Comparison of ENCODE assay signal across 1 cellular context in the genomic region with DNA sequence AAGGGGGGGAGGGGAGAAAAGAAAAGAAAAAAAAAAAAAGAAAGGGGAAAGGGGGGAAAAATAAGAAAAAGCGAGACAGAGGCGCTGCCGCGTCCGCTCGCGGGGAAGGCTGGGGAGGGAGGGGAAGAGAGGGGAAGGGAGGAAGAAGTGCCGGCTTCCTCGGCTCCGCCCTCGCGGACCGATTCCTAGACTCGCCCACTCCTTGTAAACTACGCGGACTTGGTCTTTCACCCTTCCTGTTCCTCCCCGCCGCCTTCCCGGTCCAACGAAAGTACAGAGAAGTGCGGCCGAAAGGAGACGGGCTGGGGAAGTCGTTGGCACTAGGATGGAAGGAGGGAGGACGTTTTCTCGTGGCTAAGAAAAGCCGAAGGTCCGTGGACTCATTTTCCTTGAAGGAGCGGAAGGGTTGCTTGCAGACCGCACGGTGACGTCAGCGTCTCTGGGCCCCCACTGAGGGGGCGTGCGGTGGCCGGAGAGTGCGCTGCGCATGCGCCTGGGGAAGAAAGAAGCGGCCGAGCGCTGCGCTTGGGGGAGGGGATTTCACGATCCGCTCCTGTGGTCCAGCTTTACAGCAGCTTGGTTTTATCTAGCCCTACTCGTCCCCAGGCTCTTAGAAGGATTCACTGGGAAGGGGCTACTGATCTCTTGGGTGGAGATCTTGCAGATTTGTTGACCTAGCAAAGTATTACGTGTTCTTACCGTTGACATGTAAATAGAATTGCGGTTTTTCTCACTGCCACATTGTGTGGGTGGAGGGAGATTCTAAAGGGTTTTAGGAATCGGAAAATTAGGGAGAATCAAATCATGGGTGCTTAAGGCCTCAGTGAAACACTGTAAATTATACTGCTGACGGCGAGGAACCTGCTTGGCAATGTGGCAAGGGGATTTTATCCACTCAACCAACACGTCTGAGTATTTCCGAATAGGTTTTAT.
TF ChIP-seq lines count a peak whose summit lies in the region.

A gene with protein sequence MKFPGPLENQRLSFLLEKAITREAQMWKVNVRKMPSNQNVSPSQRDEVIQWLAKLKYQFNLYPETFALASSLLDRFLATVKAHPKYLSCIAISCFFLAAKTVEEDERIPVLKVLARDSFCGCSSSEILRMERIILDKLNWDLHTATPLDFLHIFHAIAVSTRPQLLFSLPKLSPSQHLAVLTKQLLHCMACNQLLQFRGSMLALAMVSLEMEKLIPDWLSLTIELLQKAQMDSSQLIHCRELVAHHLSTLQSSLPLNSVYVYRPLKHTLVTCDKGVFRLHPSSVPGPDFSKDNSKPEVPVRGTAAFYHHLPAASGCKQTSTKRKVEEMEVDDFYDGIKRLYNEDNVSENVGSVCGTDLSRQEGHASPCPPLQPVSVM (minus strand): TSS at position 121 of the 933 bp plus-strand sequence. CDS start 9,627 bp downstream, outside the sequence.

TF ChIP-seq in HepG2, 621 proteins besides CTCF, POLR2A, EP300 and RAD21 (continued from another document and continues in another):
- TF ChIP-seq CREM (IDR thresholded peaks at IDR 0.05) (peak; percentile 98), CREM (CRISPR knock-in tag; IDR thresholded peaks at IDR 0.05) (peak; percentile 75), ZNF556 (CRISPR knock-in tag; IDR thresholded peaks at IDR 0.05; ENCODE audit: borderline replicate concordance) (peak; percentile 82; the same call in 1 of the 2 replicates), ZNF598 (CRISPR knock-in tag; IDR thresholded peaks at IDR 0.05; ENCODE audit: borderline replicate concordance) (peak; percentile 91; the same call in 1 of the 2 replicates), HOXA3 (CRISPR knock-in tag; IDR thresholded peaks at IDR 0.05) (peak; percentile 90), HDAC6 (IDR thresholded peaks at IDR 0.05; ENCODE audit: low read depth, low read length) (no peak), ZNF605 (CRISPR knock-in tag; IDR thresholded peaks at IDR 0.05) (peak; percentile 98; the same call in 1 of the 2 replicates), ONECUT2 (CRISPR knock-in tag; IDR thresholded peaks at IDR 0.05) (no peak), REXO4 (CRISPR knock-in tag; IDR thresholded peaks at IDR 0.05; ENCODE audit: borderline replicate concordance) (no peak), PPARG (CRISPR knock-in tag; conservative IDR thresholded peaks at IDR 0.05) (no peak), HNF4A (CRISPR knock-in tag; IDR thresholded peaks at IDR 0.05) (no peak; the same call in 1 of the 2 replicates), NR2C2 (CRISPR knock-in tag; IDR thresholded peaks at IDR 0.05; ENCODE audit: borderline replicate concordance) (peak; percentile 59; the same call in 1 of the 2 replicates), AHR (CRISPR knock-in tag; IDR thresholded peaks at IDR 0.05) (0 out of 2 replicates have a peak, but pooled peaks have one; percentile 65), ZNF530 (CRISPR knock-in tag; IDR thresholded peaks at IDR 0.05; ENCODE audit: low read depth) (no peak), KMT2A (CRISPR knock-in tag; IDR thresholded peaks at IDR 0.05) (peak; percentile 88), AGO1 (IDR thresholded peaks at IDR 0.05; ENCODE audit: low read depth, low read length, poor library complexity, severe bottlenecking) (no peak), ZNF558 (CRISPR knock-in tag; IDR thresholded peaks at IDR 0.05; ENCODE audit: borderline replicate concordance) (no peak), HNRNPUL1 (IDR thresholded peaks at IDR 0.05; ENCODE audit: low read depth, low read length) (no peak), EZH2 (conservative IDR thresholded peaks at IDR 0.05; ENCODE audit: low read depth, low read length) (no peak), SIN3A (IDR thresholded peaks at IDR 0.05; ENCODE audit: borderline replicate concordance, low read depth, low read length) (peak; percentile 55; the same call in 1 of the 2 replicates), MEIS1 (CRISPR knock-in tag; IDR thresholded peaks at IDR 0.05; ENCODE audit: borderline replicate concordance) (peak; percentile 70; the same call in 1 of the 2 replicates), SP1 (IDR thresholded peaks at IDR 0.05) (no peak), SP1 (CRISPR knock-in tag; IDR thresholded peaks at IDR 0.05) (peak; percentile 95), ZNF33B (CRISPR knock-in tag; IDR thresholded peaks at IDR 0.05) (peak; percentile 82; the same call in 1 of the 2 replicates), FIP1L1 (IDR thresholded peaks at IDR 0.05; ENCODE audit: borderline replicate concordance, insufficient read depth, low read depth, low read length) (peak; percentile 94; the same call in 1 of the 2 replicates)
- TF ChIP-seq, protein P1, sequence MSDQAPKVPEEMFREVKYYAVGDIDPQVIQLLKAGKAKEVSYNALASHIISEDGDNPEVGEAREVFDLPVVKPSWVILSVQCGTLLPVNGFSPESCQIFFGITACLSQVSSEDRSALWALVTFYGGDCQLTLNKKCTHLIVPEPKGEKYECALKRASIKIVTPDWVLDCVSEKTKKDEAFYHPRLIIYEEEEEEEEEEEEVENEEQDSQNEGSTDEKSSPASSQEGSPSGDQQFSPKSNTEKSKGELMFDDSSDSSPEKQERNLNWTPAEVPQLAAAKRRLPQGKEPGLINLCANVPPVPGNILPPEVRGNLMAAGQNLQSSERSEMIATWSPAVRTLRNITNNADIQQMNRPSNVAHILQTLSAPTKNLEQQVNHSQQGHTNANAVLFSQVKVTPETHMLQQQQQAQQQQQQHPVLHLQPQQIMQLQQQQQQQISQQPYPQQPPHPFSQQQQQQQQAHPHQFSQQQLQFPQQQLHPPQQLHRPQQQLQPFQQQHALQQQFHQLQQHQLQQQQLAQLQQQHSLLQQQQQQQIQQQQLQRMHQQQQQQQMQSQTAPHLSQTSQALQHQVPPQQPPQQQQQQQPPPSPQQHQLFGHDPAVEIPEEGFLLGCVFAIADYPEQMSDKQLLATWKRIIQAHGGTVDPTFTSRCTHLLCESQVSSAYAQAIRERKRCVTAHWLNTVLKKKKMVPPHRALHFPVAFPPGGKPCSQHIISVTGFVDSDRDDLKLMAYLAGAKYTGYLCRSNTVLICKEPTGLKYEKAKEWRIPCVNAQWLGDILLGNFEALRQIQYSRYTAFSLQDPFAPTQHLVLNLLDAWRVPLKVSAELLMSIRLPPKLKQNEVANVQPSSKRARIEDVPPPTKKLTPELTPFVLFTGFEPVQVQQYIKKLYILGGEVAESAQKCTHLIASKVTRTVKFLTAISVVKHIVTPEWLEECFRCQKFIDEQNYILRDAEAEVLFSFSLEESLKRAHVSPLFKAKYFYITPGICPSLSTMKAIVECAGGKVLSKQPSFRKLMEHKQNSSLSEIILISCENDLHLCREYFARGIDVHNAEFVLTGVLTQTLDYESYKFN (CRISPR knock-in tag; conservative IDR thresholded peaks at IDR 0.05), result peak; percentile 81
- TF ChIP-seq, protein P2, sequence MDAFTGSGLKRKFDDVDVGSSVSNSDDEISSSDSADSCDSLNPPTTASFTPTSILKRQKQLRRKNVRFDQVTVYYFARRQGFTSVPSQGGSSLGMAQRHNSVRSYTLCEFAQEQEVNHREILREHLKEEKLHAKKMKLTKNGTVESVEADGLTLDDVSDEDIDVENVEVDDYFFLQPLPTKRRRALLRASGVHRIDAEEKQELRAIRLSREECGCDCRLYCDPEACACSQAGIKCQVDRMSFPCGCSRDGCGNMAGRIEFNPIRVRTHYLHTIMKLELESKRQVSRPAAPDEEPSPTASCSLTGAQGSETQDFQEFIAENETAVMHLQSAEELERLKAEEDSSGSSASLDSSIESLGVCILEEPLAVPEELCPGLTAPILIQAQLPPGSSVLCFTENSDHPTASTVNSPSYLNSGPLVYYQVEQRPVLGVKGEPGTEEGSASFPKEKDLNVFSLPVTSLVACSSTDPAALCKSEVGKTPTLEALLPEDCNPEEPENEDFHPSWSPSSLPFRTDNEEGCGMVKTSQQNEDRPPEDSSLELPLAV (CRISPR knock-in tag; conservative IDR thresholded peaks at IDR 0.05; ENCODE audit: low read depth), result no peak
- TF ChIP-seq, protein P3, sequence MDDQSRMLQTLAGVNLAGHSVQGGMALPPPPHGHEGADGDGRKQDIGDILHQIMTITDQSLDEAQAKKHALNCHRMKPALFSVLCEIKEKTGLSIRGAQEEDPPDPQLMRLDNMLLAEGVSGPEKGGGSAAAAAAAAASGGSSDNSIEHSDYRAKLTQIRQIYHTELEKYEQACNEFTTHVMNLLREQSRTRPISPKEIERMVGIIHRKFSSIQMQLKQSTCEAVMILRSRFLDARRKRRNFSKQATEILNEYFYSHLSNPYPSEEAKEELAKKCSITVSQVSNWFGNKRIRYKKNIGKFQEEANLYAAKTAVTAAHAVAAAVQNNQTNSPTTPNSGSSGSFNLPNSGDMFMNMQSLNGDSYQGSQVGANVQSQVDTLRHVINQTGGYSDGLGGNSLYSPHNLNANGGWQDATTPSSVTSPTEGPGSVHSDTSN (CRISPR knock-in tag; IDR thresholded peaks at IDR 0.05; ENCODE audit: borderline replicate concordance), result no peak
- TF ChIP-seq, protein P4, sequence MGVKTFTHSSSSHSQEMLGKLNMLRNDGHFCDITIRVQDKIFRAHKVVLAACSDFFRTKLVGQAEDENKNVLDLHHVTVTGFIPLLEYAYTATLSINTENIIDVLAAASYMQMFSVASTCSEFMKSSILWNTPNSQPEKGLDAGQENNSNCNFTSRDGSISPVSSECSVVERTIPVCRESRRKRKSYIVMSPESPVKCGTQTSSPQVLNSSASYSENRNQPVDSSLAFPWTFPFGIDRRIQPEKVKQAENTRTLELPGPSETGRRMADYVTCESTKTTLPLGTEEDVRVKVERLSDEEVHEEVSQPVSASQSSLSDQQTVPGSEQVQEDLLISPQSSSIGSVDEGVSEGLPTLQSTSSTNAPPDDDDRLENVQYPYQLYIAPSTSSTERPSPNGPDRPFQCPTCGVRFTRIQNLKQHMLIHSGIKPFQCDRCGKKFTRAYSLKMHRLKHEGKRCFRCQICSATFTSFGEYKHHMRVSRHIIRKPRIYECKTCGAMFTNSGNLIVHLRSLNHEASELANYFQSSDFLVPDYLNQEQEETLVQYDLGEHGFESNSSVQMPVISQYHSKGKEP (CRISPR knock-in tag; IDR thresholded peaks at IDR 0.05), result no peak
- TF ChIP-seq, protein P5, sequence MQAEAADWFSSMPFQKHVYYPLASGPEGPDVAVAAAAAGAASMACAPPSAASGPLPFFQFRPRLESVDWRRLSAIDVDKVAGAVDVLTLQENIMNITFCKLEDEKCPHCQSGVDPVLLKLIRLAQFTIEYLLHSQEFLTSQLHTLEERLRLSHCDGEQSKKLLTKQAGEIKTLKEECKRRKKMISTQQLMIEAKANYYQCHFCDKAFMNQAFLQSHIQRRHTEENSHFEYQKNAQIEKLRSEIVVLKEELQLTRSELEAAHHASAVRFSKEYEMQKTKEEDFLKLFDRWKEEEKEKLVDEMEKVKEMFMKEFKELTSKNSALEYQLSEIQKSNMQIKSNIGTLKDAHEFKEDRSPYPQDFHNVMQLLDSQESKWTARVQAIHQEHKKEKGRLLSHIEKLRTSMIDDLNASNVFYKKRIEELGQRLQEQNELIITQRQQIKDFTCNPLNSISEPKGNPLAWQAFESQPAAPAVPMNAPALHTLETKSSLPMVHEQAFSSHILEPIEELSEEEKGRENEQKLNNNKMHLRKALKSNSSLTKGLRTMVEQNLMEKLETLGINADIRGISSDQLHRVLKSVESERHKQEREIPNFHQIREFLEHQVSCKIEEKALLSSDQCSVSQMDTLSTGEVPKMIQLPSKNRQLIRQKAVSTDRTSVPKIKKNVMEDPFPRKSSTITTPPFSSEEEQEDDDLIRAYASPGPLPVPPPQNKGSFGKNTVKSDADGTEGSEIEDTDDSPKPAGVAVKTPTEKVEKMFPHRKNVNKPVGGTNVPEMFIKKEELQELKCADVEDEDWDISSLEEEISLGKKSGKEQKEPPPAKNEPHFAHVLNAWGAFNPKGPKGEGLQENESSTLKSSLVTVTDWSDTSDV (CRISPR knock-in tag; IDR thresholded peaks at IDR 0.05), result peak; percentile 52; the same call in 1 of the 2 replicates
- TF ChIP-seq, protein P6, sequence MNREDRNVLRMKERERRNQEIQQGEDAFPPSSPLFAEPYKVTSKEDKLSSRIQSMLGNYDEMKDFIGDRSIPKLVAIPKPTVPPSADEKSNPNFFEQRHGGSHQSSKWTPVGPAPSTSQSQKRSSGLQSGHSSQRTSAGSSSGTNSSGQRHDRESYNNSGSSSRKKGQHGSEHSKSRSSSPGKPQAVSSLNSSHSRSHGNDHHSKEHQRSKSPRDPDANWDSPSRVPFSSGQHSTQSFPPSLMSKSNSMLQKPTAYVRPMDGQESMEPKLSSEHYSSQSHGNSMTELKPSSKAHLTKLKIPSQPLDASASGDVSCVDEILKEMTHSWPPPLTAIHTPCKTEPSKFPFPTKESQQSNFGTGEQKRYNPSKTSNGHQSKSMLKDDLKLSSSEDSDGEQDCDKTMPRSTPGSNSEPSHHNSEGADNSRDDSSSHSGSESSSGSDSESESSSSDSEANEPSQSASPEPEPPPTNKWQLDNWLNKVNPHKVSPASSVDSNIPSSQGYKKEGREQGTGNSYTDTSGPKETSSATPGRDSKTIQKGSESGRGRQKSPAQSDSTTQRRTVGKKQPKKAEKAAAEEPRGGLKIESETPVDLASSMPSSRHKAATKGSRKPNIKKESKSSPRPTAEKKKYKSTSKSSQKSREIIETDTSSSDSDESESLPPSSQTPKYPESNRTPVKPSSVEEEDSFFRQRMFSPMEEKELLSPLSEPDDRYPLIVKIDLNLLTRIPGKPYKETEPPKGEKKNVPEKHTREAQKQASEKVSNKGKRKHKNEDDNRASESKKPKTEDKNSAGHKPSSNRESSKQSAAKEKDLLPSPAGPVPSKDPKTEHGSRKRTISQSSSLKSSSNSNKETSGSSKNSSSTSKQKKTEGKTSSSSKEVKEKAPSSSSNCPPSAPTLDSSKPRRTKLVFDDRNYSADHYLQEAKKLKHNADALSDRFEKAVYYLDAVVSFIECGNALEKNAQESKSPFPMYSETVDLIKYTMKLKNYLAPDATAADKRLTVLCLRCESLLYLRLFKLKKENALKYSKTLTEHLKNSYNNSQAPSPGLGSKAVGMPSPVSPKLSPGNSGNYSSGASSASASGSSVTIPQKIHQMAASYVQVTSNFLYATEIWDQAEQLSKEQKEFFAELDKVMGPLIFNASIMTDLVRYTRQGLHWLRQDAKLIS (CRISPR knock-in tag; IDR thresholded peaks at IDR 0.05), result no peak; the same call in 1 of the 2 replicates
- TF ChIP-seq, protein P7, sequence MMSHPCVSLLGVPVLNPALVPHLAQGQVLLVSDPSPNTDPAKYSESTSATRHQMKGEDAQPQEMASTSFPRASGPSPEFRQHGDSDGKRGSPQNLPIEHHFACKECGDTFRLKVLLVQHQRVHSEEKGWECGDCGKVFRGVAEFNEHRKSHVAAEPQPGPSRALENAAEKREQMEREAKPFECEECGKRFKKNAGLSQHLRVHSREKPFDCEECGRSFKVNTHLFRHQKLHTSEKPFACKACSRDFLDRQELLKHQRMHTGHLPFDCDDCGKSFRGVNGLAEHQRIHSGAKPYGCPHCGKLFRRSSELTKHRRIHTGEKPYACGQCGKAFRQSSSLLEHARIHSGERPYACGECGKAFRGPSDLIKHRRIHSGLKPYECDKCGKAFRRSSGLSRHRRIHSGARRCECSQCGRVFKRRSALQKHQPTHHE (CRISPR knock-in tag; IDR thresholded peaks at IDR 0.05; ENCODE audit: borderline replicate concordance), result no peak
- TF ChIP-seq, protein P8, sequence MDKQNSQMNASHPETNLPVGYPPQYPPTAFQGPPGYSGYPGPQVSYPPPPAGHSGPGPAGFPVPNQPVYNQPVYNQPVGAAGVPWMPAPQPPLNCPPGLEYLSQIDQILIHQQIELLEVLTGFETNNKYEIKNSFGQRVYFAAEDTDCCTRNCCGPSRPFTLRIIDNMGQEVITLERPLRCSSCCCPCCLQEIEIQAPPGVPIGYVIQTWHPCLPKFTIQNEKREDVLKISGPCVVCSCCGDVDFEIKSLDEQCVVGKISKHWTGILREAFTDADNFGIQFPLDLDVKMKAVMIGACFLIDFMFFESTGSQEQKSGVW (CRISPR knock-in tag; IDR thresholded peaks at IDR 0.05; ENCODE audit: borderline replicate concordance), result no peak
- TF ChIP-seq, protein P9, sequence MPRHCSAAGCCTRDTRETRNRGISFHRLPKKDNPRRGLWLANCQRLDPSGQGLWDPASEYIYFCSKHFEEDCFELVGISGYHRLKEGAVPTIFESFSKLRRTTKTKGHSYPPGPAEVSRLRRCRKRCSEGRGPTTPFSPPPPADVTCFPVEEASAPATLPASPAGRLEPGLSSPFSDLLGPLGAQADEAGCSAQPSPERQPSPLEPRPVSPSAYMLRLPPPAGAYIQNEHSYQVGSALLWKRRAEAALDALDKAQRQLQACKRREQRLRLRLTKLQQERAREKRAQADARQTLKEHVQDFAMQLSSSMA (CRISPR knock-in tag; IDR thresholded peaks at IDR 0.05), result no peak
